ENCODE assay signal across 18 cellular contexts in genomic region chr1:108856994-108857393, GRCh38. TPM values are rescaled to one million over a fixed set of nuclear protein-coding genes. Genes with fewer than 3 reads are reported as not detected.
A peak's percentile ranks its signal among the peaks of the same experiment; 100 is the strongest.
DNase-seq lines count a peak whose midpoint lies in the region; ATAC-seq and TF ChIP-seq lines count a peak whose summit lies in the region.
"Had no signal": no experiment of that assay in that cellular context is flagged by ENCODE, and none has a peak within 500 bp of the region (broad histone marks: within the 10 kb centered on the region; RNA-seq: fewer than 3 reads in every experiment).

A gene with protein sequence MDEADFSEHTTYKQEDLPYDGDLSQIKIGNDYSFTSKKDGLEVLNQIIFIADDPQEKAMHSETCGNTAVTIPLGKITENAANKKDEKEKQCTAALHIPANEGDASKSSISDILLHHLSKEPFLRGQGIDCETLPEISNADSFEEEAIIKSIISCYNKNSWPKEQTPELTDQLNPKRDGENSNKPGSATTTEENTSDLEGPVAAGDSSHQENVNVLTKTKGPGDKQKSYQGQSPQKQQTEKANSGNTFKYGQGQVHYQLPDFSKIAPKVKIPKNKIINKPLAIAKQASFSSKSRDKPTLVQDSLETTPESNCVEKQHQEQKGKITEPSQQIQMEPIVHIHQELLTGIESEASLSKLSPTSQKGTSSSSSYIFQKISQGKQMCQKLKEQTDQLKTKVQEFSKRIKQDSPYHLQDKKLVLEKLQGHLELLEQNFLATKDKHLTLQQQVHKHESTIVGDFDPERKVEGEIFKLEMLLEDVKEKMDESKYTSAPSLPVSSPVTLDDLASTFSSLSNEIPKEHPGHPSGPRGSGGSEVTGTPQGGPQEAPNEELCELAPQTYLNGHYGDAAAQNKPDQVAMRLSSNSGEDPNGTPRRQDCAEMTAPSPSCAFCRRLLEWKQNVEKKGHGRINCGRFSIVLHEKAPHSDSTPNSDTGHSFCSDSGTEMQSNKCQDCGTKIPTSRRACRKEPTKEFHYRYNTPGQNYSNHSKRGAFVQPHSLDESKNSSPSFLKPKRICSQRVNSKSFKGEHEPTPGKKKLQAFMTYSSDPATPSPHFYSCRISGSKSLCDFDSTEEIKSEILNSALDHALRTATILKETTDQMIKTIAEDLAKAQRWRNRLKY (minus strand): TSS chr1:108857094. CDS start chr1:108852664, 4,430 bp downstream.

- peak within 1 kb of the TSS; percentile 11 for H3K27ac Mint-ChIP-seq in T-helper 2 cell treated with Interferon-gamma antibody and Interleukin-4, amounts not matched to agents 5 μg/mL and 100 μg/mL, for 36 hours
- H3K27ac Mint-ChIP-seq: CD14-positive monocyte, H9 had no signal

- 78% methylated on average over 1 of the region's 1 CpG for WGBS in hepatocyte (ENCODE audit: low lambda C conversion rate, missing lambda C conversion rate)
- 45 to 47% methylated on average over 1 of the region's 1 CpG for WGBS in GM23248 (ENCODE audit: low coverage in 1 of 2, low lambda C conversion rate in 2 of 2, missing lambda C conversion rate in 2 of 2), 2 experiments

- H3K27ac ChIP-seq in hepatocyte (peak within 1 kb of the TSS; percentile 64), GM23248 (no peak within 1 kb of the TSS)
- H3K27ac ChIP-seq: BLaER1 had no signal

- H3K9me3 ChIP-seq in hepatocyte (ENCODE audit: low read depth) (no peaks in the 10 kb centered on the region), neuron (ENCODE audit: low read length) (no peaks in the 10 kb centered on the region), GM23248 (ENCODE audit: low read depth) (no peaks in the 10 kb centered on the region)
- H3K9me3 ChIP-seq: BLaER1 had no signal

- no peak for DNase-seq in T-helper 2 cell treated with Interferon-gamma antibody and Interleukin-4, amounts not matched to agents 5 μg/mL and 100 μg/mL, for 36 hours (ENCODE audit: low spot score)
- no peak for DNase-seq in T-helper 2 cell
- DNase-seq in hepatocyte (ENCODE audit: low spot score) = no peak
- DNase-seq in GM23248 = no peak
- DNase-seq in NCI-H69 (lab: John Stamatoyannopoulos, UW) = no peak
- DNase-seq in Right ventricle myocardium inferior (ENCODE audit: missing footprints) = no peak
- DNase-seq: 8988T; CD4-positive, alpha-beta memory T cell; DMS153; DMS79; GDM1; H9 had no signal

- H3K4me3 ChIP-seq in hepatocyte (no peak within 1 kb of the TSS), neuron (ENCODE audit: low read length) (peak within 1 kb of the TSS; percentile 5), GM23248 (no peak within 1 kb of the TSS)
- H3K4me3 ChIP-seq: BLaER1 had no signal

- H3K4me1 ChIP-seq in hepatocyte (ENCODE audit: insufficient read depth) = no peaks in the 10 kb centered on the region
- H3K4me1 ChIP-seq in neuron (ENCODE audit: insufficient read depth, low read length) = peaks cover 28% of the 10 kb centered on the region
- peaks cover 22% of the 10 kb centered on the region for H3K4me1 ChIP-seq in GM23248 (ENCODE audit: insufficient read depth)

- H4K20me1 ChIP-seq in hepatocyte (ENCODE audit: insufficient read depth, poor library complexity, severe bottlenecking) = no peaks in the 10 kb centered on the region
- no peaks in the 10 kb centered on the region for H4K20me1 ChIP-seq in GM23248 (ENCODE audit: insufficient read depth)
- H4K20me1 ChIP-seq: BLaER1 had no signal

- intact Hi-C loops in Right ventricle myocardium inferior (cut with DNase I) = no loop called here

- H3K27me3 ChIP-seq in hepatocyte = peaks cover 4% of the 10 kb centered on the region
- H3K27me3 ChIP-seq in neuron (ENCODE audit: insufficient read depth, low read length) = no peaks in the 10 kb centered on the region
- no peaks in the 10 kb centered on the region for H3K27me3 ChIP-seq in GM23248 (replicated peaks; ENCODE audit: insufficient read depth)
- H3K27me3 ChIP-seq: BLaER1 had no signal

- peaks cover 36% of the 10 kb centered on the region for H3K27me3 Mint-ChIP-seq in T-helper 2 cell treated with Interferon-gamma antibody and Interleukin-4, amounts not matched to agents 5 μg/mL and 100 μg/mL, for 36 hours (ENCODE audit: low read depth)

- peaks cover 10% of the 10 kb centered on the region; the same call in 1 of the 2 replicates for H3F3A ChIP-seq in GM23248 (ENCODE audit: insufficient read depth)

- H3K9me2 ChIP-seq in hepatocyte (replicated peaks; ENCODE audit: insufficient read depth) (no peaks in the 10 kb centered on the region), GM23248 (ENCODE audit: insufficient read depth) (no peaks in the 10 kb centered on the region)

- H2AFZ ChIP-seq in hepatocyte = no peak within 1 kb of the TSS
- H2AFZ ChIP-seq in neuron (ENCODE audit: low read depth, low read length) = peak within 1 kb of the TSS; percentile 4
- no peak within 1 kb of the TSS for H2AFZ ChIP-seq in GM23248

- H3K4me3 Mint-ChIP-seq in T-helper 2 cell treated with Interferon-gamma antibody and Interleukin-4, amounts not matched to agents 5 μg/mL and 100 μg/mL, for 36 hours = no peak within 1 kb of the TSS
- H3K4me3 Mint-ChIP-seq: CD14-positive monocyte, H9 had no signal

- no peak within 1 kb of the TSS for H3K9ac ChIP-seq in GM23248
- H3K9ac ChIP-seq: BLaER1 had no signal

- no peaks in the 10 kb centered on the region for H3K36me3 ChIP-seq in hepatocyte (replicated peaks; ENCODE audit: insufficient read depth, low read depth)
- no peaks in the 10 kb centered on the region for H3K36me3 ChIP-seq in neuron (ENCODE audit: insufficient read depth, low read length)
- H3K36me3 ChIP-seq in GM23248 (ENCODE audit: low read depth) = no peaks in the 10 kb centered on the region
- H3K36me3 ChIP-seq: BLaER1 had no signal

- H3K4me1 Mint-ChIP-seq in T-helper 2 cell treated with Interferon-gamma antibody and Interleukin-4, amounts not matched to agents 5 μg/mL and 100 μg/mL, for 36 hours (ENCODE audit: low read depth) = peaks cover 25% of the 10 kb centered on the region

- no peaks in the 10 kb centered on the region for H3K36me3 Mint-ChIP-seq in T-helper 2 cell treated with Interferon-gamma antibody and Interleukin-4, amounts not matched to agents 5 μg/mL and 100 μg/mL, for 36 hours (ENCODE audit: low read depth)
- H3K36me3 Mint-ChIP-seq: CD14-positive monocyte; CD4-positive, alpha-beta memory T cell had no signal

- no peak for ATAC-seq in Right ventricle myocardium inferior
- ATAC-seq: HepG2 had no signal

- H3K79me2 ChIP-seq in hepatocyte = no peaks in the 10 kb centered on the region
- H3K79me2 ChIP-seq in GM23248 (ENCODE audit: insufficient read depth) = no peaks in the 10 kb centered on the region

- H3K4me2 ChIP-seq in hepatocyte (no peak within 1 kb of the TSS), GM23248 (ENCODE audit: unreplicated experiment) (no peak within 1 kb of the TSS)
- H3K4me2 ChIP-seq: BLaER1 had no signal

- H3K9me3 Mint-ChIP-seq in T-helper 2 cell treated with Interferon-gamma antibody and Interleukin-4, amounts not matched to agents 5 μg/mL and 100 μg/mL, for 36 hours = no peaks in the 10 kb centered on the region
- H3K9me3 Mint-ChIP-seq: CD14-positive monocyte, H9 had no signal

- no peak for TF ChIP-seq CTCF in hepatocyte (IDR thresholded peaks at IDR 0.05; ENCODE audit: poor library complexity)

- in situ Hi-C loops in GM23248 (cut with MboI) = no loop called here

RNA-seq across cellular contexts. Expression of the gene that starts here (rescaled TPM):
- total RNA-seq in hepatocyte (0.20 and 0.80 TPM in 2 replicates), Right ventricle myocardium inferior (not detected)
- polyA plus RNA-seq in hepatocyte (not detected in 2 replicates), GM23248 (2016; fragmentation: Nextera tagmentation; extraction: Ambion mirVana) (not detected in 2 replicates)
- total RNA-seq in GM23248 (2014; rRNA removed; shearing (Covaris generic)) = not detected in 2 replicates
- total RNA-seq: CD4-positive, alpha-beta memory T cell; Daoy; H1; H9; HepG2 had no signal
- polyA plus RNA-seq: CD14-positive monocyte; CD4-positive, alpha-beta memory T cell; H1; HepG2 had no signal
